Comparison of ENCODE assay signal across 1 cellular context in genomic region chr2:24708537-24709152, GRCh38.
TF ChIP-seq lines count a peak whose summit lies in the region.

No MANE protein-coding gene starts in this region.

TF ChIP-seq in IMR-90, 13 proteins besides CTCF, POLR2A, EP300 and RAD21 (continued from another document):
- TF ChIP-seq FOS (IDR thresholded peaks at IDR 0.05; ENCODE audit: low read depth, low read length) (peak; percentile 74; the same call in 1 of the 2 replicates), MAFK (IDR thresholded peaks at IDR 0.05; ENCODE audit: low read depth, low read length) (no peak)
